ENCODE assay signal across 9 cellular contexts in genomic region chr5:151095341-151096000, GRCh38. TPM values are rescaled to one million over a fixed set of nuclear protein-coding genes. Genes with fewer than 3 reads are reported as not detected.
DNase-seq lines count a peak whose midpoint lies in the region; TF ChIP-seq lines count a peak whose summit lies in the region.
"Had no signal": no experiment of that assay in that cellular context is flagged by ENCODE, and none has a peak within 500 bp of the region (broad histone marks: within the 10 kb centered on the region; RNA-seq: fewer than 3 reads in every experiment).

No MANE protein-coding gene starts in this region.

- CTCF ChIA-PET in A673 (lab: Charles Lee) = no interaction called here

- H3K4me1 ChIP-seq in breast epithelium (peaks cover 0 to 7% of the 10 kb centered on the region in 2 donors), mucosa of rectum (ENCODE audit: control insufficient read depth in 2 of 2, insufficient read depth in 2 of 2, low read length in 2 of 2) (peaks cover 65 to 69% of the 10 kb centered on the region in 2 donors), A673 (ENCODE audit: insufficient read depth, low read length, poor library complexity, severe bottlenecking) (peaks cover 8% of the 10 kb centered on the region)

- H3K4me3 ChIP-seq in breast epithelium (no peak overlapping the region), mucosa of rectum (ENCODE audit: low read length in 2 of 2) (peak overlapping the region in 1 of 2 donors; percentile 51), A673 (ENCODE audit: low read depth, low read length, poor library complexity, severe bottlenecking) (no peak overlapping the region)

- DNase-seq in AG08395 (ENCODE audit: low spot score) (peak; percentile 40), HT-29 (ENCODE audit: low spot score) (peak; percentile 80), breast epithelium (ENCODE audit: low spot score in 2 of 2) (no peak), germinal center (ENCODE audit: low spot score) (no peak), cerebellar nuclear complex (lab: John Stamatoyannopoulos, UW) (no peak), A673 (ENCODE audit: low spot score) (no peak), 8988T (no peak)

- H3K27ac ChIP-seq in breast epithelium (peak overlapping the region; percentile 10 to 87), mucosa of rectum (ENCODE audit: low read depth in 2 of 2, low read length in 2 of 2) (peak overlapping the region; percentile 93 to 94), A673 (ENCODE audit: low read depth, low read length, poor library complexity, severe bottlenecking) (no peak overlapping the region)

- POLR2A ChIA-PET in A673 (lab: Charles Lee; ENCODE audit: low non-redundant PET) = no interaction called here

- intact Hi-C loops in breast epithelium (cut with DNase I; ENCODE audit: low total_unique reads) (loop anchor here (10.0 kb wide), 1 partner anchor 1369 kb away; no protein-coding TSS in a partner anchor), A673 (cut with micrococcal nuclease; ENCODE audit: unreplicated experiment) (no loop called here)

- H3K27me3 ChIP-seq in breast epithelium = no peaks in the 10 kb centered on the region
- no peaks in the 10 kb centered on the region for H3K27me3 ChIP-seq in mucosa of rectum (ENCODE audit: control insufficient read depth in 2 of 2, insufficient read depth in 2 of 2, low read length in 2 of 2)
- no peaks in the 10 kb centered on the region for H3K27me3 ChIP-seq in A673 (replicated peaks; ENCODE audit: insufficient read depth, low read depth, low read length, poor library complexity)

- H3K9ac ChIP-seq in mucosa of rectum (ENCODE audit: low read depth in 1 of 2, low read length in 2 of 2) = peak overlapping the region; percentile 55 to 68

- no TSS peak for BruUV-seq in A673 (replicated peaks; lab: Mats Ljungman, UMichigan)

- TF ChIP-seq CTCF in breast epithelium (IDR thresholded peaks at IDR 0.05) (no peak), A673 (conservative IDR thresholded peaks at IDR 0.05; ENCODE audit: low read depth, low read length) (no peak)

- no peak for TF ChIP-seq POLR2A in breast epithelium (IDR thresholded peaks at IDR 0.05)

- no peaks in the 10 kb centered on the region for H3K36me3 ChIP-seq in breast epithelium
- H3K36me3 ChIP-seq in mucosa of rectum (ENCODE audit: control insufficient read depth in 2 of 2, insufficient read depth in 2 of 2, low read length in 2 of 2) = peaks cover 0 to 3% of the 10 kb centered on the region in 2 donors
- no peaks in the 10 kb centered on the region for H3K36me3 ChIP-seq in A673 (ENCODE audit: insufficient read depth, low read length, poor library complexity, severe bottlenecking)
- H3K36me3 ChIP-seq: thoracic aorta had no signal

- no peaks in the 10 kb centered on the region for H3K9me3 ChIP-seq in breast epithelium
- H3K9me3 ChIP-seq in mucosa of rectum (ENCODE audit: control insufficient read depth in 2 of 2, low read length in 2 of 2) = no peaks in the 10 kb centered on the region
- no peaks in the 10 kb centered on the region for H3K9me3 ChIP-seq in A673 (ENCODE audit: low read depth, low read length, poor library complexity, severe bottlenecking)
- H3K9me3 ChIP-seq: thoracic aorta had no signal

RNA-seq across cellular contexts. Expression of gene TNIP1, which starts 14.6 kb away (rescaled TPM):
- total RNA-seq in HT-29 (2014; rRNA removed; shearing (Covaris generic)) = 97.5 and 103 TPM in 2 replicates
- total RNA-seq in breast epithelium (100 to 1,000 TPM in 1 of 3 donors, 10 to 100 TPM in 2; 65.3 to 221 (median 91.8) TPM), A673 (2021) (33.3 and 37.3 TPM in 2 replicates)

Comparison
In these comparisons a context has a peak if more than half of its experiments do, and no peak if none do; other contexts are left out.
1. DNase-seq: peak in AG08395 (single experiment) and HT-29 (single experiment); none in breast epithelium (0 of 2), germinal center (single experiment), cerebellar nuclear complex (0 of 2), A673 (single experiment) and 8988T (single experiment).